8 cellular contexts compared by ENCODE assay signal in genomic region chr4:139556735-139557505, GRCh38. TPM values are rescaled to one million over a fixed set of nuclear protein-coding genes. Genes with fewer than 3 reads are reported as not detected.
DNase-seq lines count a peak whose midpoint lies in the region; ATAC-seq and TF ChIP-seq lines count a peak whose summit lies in the region.

No MANE protein-coding gene starts in this region.

- peaks cover 40% of the 10 kb centered on the region for H3K79me2 ChIP-seq in Karpas-422 (ENCODE audit: low read length)

- no peaks in the 10 kb centered on the region for H3K79me1 ChIP-seq in neuronal stem cell (ENCODE audit: low read depth, low read length)

- H3K23ac ChIP-seq in neuronal stem cell (ENCODE audit: low read depth, low read length, poor library complexity) = peak overlapping the region; percentile 59

- H3K27me3 ChIP-seq in Karpas-422 (ENCODE audit: low read length) = no peaks in the 10 kb centered on the region
- H3K27me3 ChIP-seq in Peyer's patch = no peaks in the 10 kb centered on the region
- H3K27me3 ChIP-seq in neuronal stem cell (ENCODE audit: control insufficient read depth in 3 of 3, insufficient read depth in 3 of 3, low read depth in 1 of 3, low read length in 3 of 3) = peaks cover 7 to 31% (median 28%) of the 10 kb centered on the region in 3 experiments
- H3K27me3 ChIP-seq in thoracic aorta (replicated peaks; ENCODE audit: insufficient read depth) = no peaks in the 10 kb centered on the region

- H2BK15ac ChIP-seq in neuronal stem cell (ENCODE audit: low read length) = no peak overlapping the region

- H3K9ac ChIP-seq in Karpas-422 (ENCODE audit: low read length) (peak overlapping the region; percentile 91), neuronal stem cell (ENCODE audit: low read depth, low read length, poor library complexity) (peak overlapping the region; percentile 76)

- peaks cover 28% of the 10 kb centered on the region; the same call in 1 of the 2 replicates for H4K20me1 ChIP-seq in Karpas-422 (ENCODE audit: insufficient read depth, low read depth, low read length)

- H3K4me2 ChIP-seq in Karpas-422 (ENCODE audit: low read depth, low read length, poor library complexity, severe bottlenecking) (peak overlapping the region; percentile 94), neuronal stem cell (ENCODE audit: insufficient read depth, low read length, poor library complexity, severe bottlenecking) (peak overlapping the region; percentile 95)

- TF ChIP-seq CTCF in AG10803 (conservative IDR thresholded peaks at IDR 0.05; ENCODE audit: low read length) (0 out of 2 replicates have a peak, but pooled peaks have one; percentile 14), GM20000 (IDR thresholded peaks at IDR 0.05; ENCODE audit: extremely low read depth, missing control alignments) (no peak), Peyer's patch (IDR thresholded peaks at IDR 0.05) (peak in 2 of 6 experiments; percentile 6 to 18), foreskin fibroblast (IDR thresholded peaks at IDR 0.05; ENCODE audit: low read depth, low read length) (no peak), thoracic aorta (IDR thresholded peaks at IDR 0.05) (no peak)

- H3K27ac ChIP-seq in Karpas-422 (ENCODE audit: low read length) (peak overlapping the region; percentile 89), Peyer's patch (peak overlapping the region; percentile 90 to 97 (median 94)), neuronal stem cell (replicated peaks; ENCODE audit: low read length) (no peak overlapping the region), thoracic aorta (peak overlapping the region; percentile 97 to 98)

- H3K4me1 ChIP-seq in Karpas-422 (ENCODE audit: low read length) = peaks cover 74% of the 10 kb centered on the region
- peaks cover 0 to 27% (median 4%) of the 10 kb centered on the region in 4 donors for H3K4me1 ChIP-seq in Peyer's patch
- H3K4me1 ChIP-seq in neuronal stem cell (ENCODE audit: control insufficient read depth in 2 of 2, insufficient read depth in 1 of 2, low read depth in 1 of 2, low read length in 2 of 2) = peaks cover 8 to 23% of the 10 kb centered on the region in 2 donors
- peaks cover 18 to 39% of the 10 kb centered on the region in 2 donors for H3K4me1 ChIP-seq in thoracic aorta (ENCODE audit: control insufficient read depth in 1 of 2, low read depth in 2 of 2)

- no peak overlapping the region for H4K91ac ChIP-seq in neuronal stem cell (ENCODE audit: low read depth, low read length, poor library complexity)

- H2BK5ac ChIP-seq in neuronal stem cell (ENCODE audit: low read length) = peak overlapping the region; percentile 84

- peak overlapping the region; percentile 88 for H3K4me3 ChIP-seq in AG10803 (ENCODE audit: low read length)
- H3K4me3 ChIP-seq in Karpas-422 (ENCODE audit: low read length) = peak overlapping the region; percentile 77
- peak overlapping the region; percentile 83 to 92 (median 85) for H3K4me3 ChIP-seq in Peyer's patch
- peak overlapping the region; percentile 81 to 91 for H3K4me3 ChIP-seq in foreskin fibroblast (ENCODE audit: low read depth in 1 of 2, low read length in 2 of 2)
- H3K4me3 ChIP-seq in neuronal stem cell (ENCODE audit: low read length in 2 of 2) = peak overlapping the region; percentile 63 to 97
- peak overlapping the region; percentile 94 for H3K4me3 ChIP-seq in thoracic aorta

- DNase-seq in AG10803 (ENCODE audit: low read depth) = no peak
- peak; percentile 43 for DNase-seq in GM20000 (ENCODE audit: low spot score)
- peak; percentile 91 for DNase-seq in Karpas-422
- DNase-seq in Peyer's patch = peak; percentile 75 to 92 (median 79)
- peak in 1 of 2 donors; percentile 53 for DNase-seq in foreskin fibroblast
- DNase-seq in neuronal stem cell (ENCODE audit: low spot score) = no peak
- peak; percentile 21 for DNase-seq in thoracic aorta (ENCODE audit: low spot score)

- no peak overlapping the region for H2AK5ac ChIP-seq in neuronal stem cell (ENCODE audit: low read depth, low read length)

- peaks cover 53% of the 10 kb centered on the region for H3K4me1 Mint-ChIP-seq in activated T-helper 17 cell treated with anti-CD3 and anti-CD28 coated beads, Interleukin-2, amount 50 U/mL, for 72 hours

- no CpG with 5 or more reads among the region's 56 CpGs for WGBS in neuronal stem cell (ENCODE audit: extremely low coverage in 2 of 2, insufficient read length in 2 of 2, insufficient replicate concordance in 1 of 2), 2 donors

- H2BK120ac ChIP-seq in neuronal stem cell (ENCODE audit: low read depth, low read length) = no peak overlapping the region

- H3K14ac ChIP-seq in neuronal stem cell (ENCODE audit: low read length) = no peak overlapping the region

- H3K9me3 ChIP-seq in Karpas-422 (ENCODE audit: low read length) (no peaks in the 10 kb centered on the region), Peyer's patch (no peaks in the 10 kb centered on the region), neuronal stem cell (replicated peaks in 1 of 2; ENCODE audit: control insufficient read depth in 2 of 2, insufficient read depth in 1 of 2, low read depth in 1 of 2, low read length in 2 of 2) (no peaks in the 10 kb centered on the region), thoracic aorta (no peaks in the 10 kb centered on the region)

- peak overlapping the region; percentile 89 for H3K4me3 Mint-ChIP-seq in activated T-helper 17 cell treated with anti-CD3 and anti-CD28 coated beads, Interleukin-2, amount 50 U/mL, for 72 hours

- TF ChIP-seq POLR2A in Peyer's patch (IDR thresholded peaks at IDR 0.05) = peak; percentile 46 to 62

- H2BK12ac ChIP-seq in neuronal stem cell (ENCODE audit: low read length) = no peak overlapping the region

- no peaks in the 10 kb centered on the region for H3K9me3 Mint-ChIP-seq in activated T-helper 17 cell treated with anti-CD3 and anti-CD28 coated beads, Interleukin-2, amount 50 U/mL, for 72 hours

- peak overlapping the region; percentile 99 for H3K18ac ChIP-seq in neuronal stem cell (ENCODE audit: low read length)

- H3K36me3 Mint-ChIP-seq in activated T-helper 17 cell treated with anti-CD3 and anti-CD28 coated beads, Interleukin-2, amount 50 U/mL, for 72 hours (ENCODE audit: low read depth) = peaks cover 32% of the 10 kb centered on the region

- peak overlapping the region; percentile 13 for H3K4ac ChIP-seq in neuronal stem cell (ENCODE audit: low read length)

- H2AFZ ChIP-seq in Karpas-422 (ENCODE audit: low read length) = peak overlapping the region; percentile 10; the same call in 1 of the 2 replicates
- peak overlapping the region; percentile 94 for H2AFZ ChIP-seq in neuronal stem cell (ENCODE audit: low read length)

- H3K36me3 ChIP-seq in Karpas-422 (ENCODE audit: insufficient read depth, low read length) (0 out of 2 replicates have a peak, but pooled peaks cover 8% of the 10 kb centered on the region), Peyer's patch (no peaks in the 10 kb centered on the region), neuronal stem cell (replicated peaks in 1 of 2; ENCODE audit: control insufficient read depth in 2 of 2, insufficient read depth in 2 of 2, low read length in 2 of 2) (no peaks in the 10 kb centered on the region), thoracic aorta (no peaks in the 10 kb centered on the region)

- H4K8ac ChIP-seq in neuronal stem cell (ENCODE audit: low read depth, low read length) = no peak overlapping the region

- no peaks in the 10 kb centered on the region for H3K9me2 ChIP-seq in Karpas-422 (replicated peaks; ENCODE audit: insufficient read depth, low read length)

- H3K27me3 Mint-ChIP-seq in activated T-helper 17 cell treated with anti-CD3 and anti-CD28 coated beads, Interleukin-2, amount 50 U/mL, for 72 hours = no peaks in the 10 kb centered on the region

- ATAC-seq in activated T-helper 17 cell treated with anti-CD3 and anti-CD28 coated beads, Interleukin-2, amount 50 U/mL, for 72 hours (replicated peaks) = peak; percentile 32
- ATAC-seq in thoracic aorta (ENCODE audit: insufficient number of reproducible peaks, low FRiP score, low read depth) = no peak

- H3K27ac Mint-ChIP-seq in activated T-helper 17 cell treated with anti-CD3 and anti-CD28 coated beads, Interleukin-2, amount 50 U/mL, for 72 hours = peak overlapping the region; percentile 99

RNA-seq across cellular contexts. Expression of gene SETD7, which starts 0.9 kb away (rescaled TPM):
- 43.5 and 59.4 TPM in 2 replicates for total RNA-seq in Karpas-422 (2014; rRNA removed; shearing (Covaris generic); ENCODE audit: low replicate concordance)
- total RNA-seq in Peyer's patch (10 to 100 TPM in 3 of 4 donors, 1 to 10 TPM in 1; 9.3 to 37.1 (median 16.0) TPM), thoracic aorta (100 to 1,000 TPM in 1 of 2 donors, 10 to 100 TPM in 1; 74.7 to 101 TPM)
- total RNA-seq in activated T-helper 17 cell treated with anti-CD3 and anti-CD28 coated beads, Interleukin-2, amount 50 U/mL, for 72 hours = 10 to 100 TPM; 18.0 to 22.7 TPM
- polyA plus RNA-seq in neuronal stem cell (2013, experiment 1 of 2) = 5.9 TPM
- polyA plus RNA-seq in neuronal stem cell (2013, experiment 2 of 2) = 5.7 TPM

Comparison
In these comparisons a context has a peak if more than half of its experiments do, and no peak if none do; other contexts are left out.
1. DNase-seq: peak in GM20000 (single experiment), Karpas-422 (single experiment), Peyer's patch (3 of 3) and thoracic aorta (single experiment); none in AG10803 (single experiment) and neuronal stem cell (single experiment).
2. Peak in every context shown above with its lines, with median percentiles within 50 percentile points of each other: H3K4me3 ChIP-seq.